7 cellular contexts compared by ENCODE assay signal in genomic region chr9:35689351-35689600, GRCh38. TPM values are rescaled to one million over a fixed set of nuclear protein-coding genes. Genes with fewer than 3 reads are reported as not detected.
DNase-seq lines count a peak whose midpoint lies in the region; ATAC-seq and TF ChIP-seq lines count a peak whose summit lies in the region.
"Had no signal": no experiment of that assay in that cellular context is flagged by ENCODE, and none has a peak within 500 bp of the region (broad histone marks: within the 10 kb centered on the region; RNA-seq: fewer than 3 reads in every experiment).

No MANE protein-coding gene starts in this region.

- H3T11ph ChIP-seq in H9 (ENCODE audit: low read length) = no peak overlapping the region

- H3K4me1 ChIP-seq in H9 (ENCODE audit: insufficient read depth, low read length) (peaks cover 3% of the 10 kb centered on the region; the same call in 1 of the 2 replicates), mammary epithelial cell (ENCODE audit: insufficient read depth, low read length) (peaks cover 18% of the 10 kb centered on the region)

- no peak overlapping the region for H3K18ac ChIP-seq in H9 (ENCODE audit: insufficient read length, low read depth, low read length)

- no peak overlapping the region for H3K56ac ChIP-seq in H9 (ENCODE audit: insufficient read length, low read depth, low read length)

- H2BK15ac ChIP-seq in H9 (ENCODE audit: low read depth, low read length) = no peak overlapping the region

- H3K36me3 ChIP-seq in mammary epithelial cell (ENCODE audit: insufficient read depth, low read length) = peaks cover 8% of the 10 kb centered on the region

- in situ Hi-C loops in mammary epithelial cell (cut with MboI; ENCODE audit: low sequenced_read_pairs in 2 of 2) = no loop called here

- H3K4me2 ChIP-seq in H9 (ENCODE audit: insufficient read depth, insufficient read length, low read length) (peak overlapping the region; percentile 67), mammary epithelial cell (ENCODE audit: insufficient read depth, low read depth, low read length) (peak overlapping the region; percentile 96)

- H2AK5ac ChIP-seq in H9 (ENCODE audit: insufficient read length, low read length) = no peak overlapping the region

- peak overlapping the region; percentile 81 for H3K14ac ChIP-seq in H9 (ENCODE audit: insufficient read depth, low read length)

- no peak overlapping the region for H2BK20ac ChIP-seq in H9 (ENCODE audit: low read depth, low read length, poor library complexity, severe bottlenecking)

- TSS peak; percentile 66 for BruUV-seq in mammary epithelial cell (replicated peaks; lab: Mats Ljungman, UMichigan)

- no peaks in the 10 kb centered on the region for H3K27me3 ChIP-seq in H9 (ENCODE audit: insufficient read depth, low read length)
- no peaks in the 10 kb centered on the region for H3K27me3 ChIP-seq in mammary epithelial cell (ENCODE audit: insufficient read depth, low read length)

- H3K9me3 Mint-ChIP-seq in H9 = peaks cover 0 to 2% of the 10 kb centered on the region in 2 experiments; a peak in 2 of 5 replicates
- no peaks in the 10 kb centered on the region for H3K9me3 Mint-ChIP-seq in nephron progenitor cell

- no peak for DNase-seq in H9
- DNase-seq in mammary epithelial cell = no peak
- DNase-seq in nephron progenitor cell = no peak
- no peak for DNase-seq in LoVo (ENCODE audit: low spot score)
- DNase-seq in stimulated activated naive CD4-positive, alpha-beta T cell treated with Interleukin-2 at 50 U/mL for 16 hours (lab: John Stamatoyannopoulos, UW) = no peak
- DNase-seq: Karpas-422 had no signal

- H3K9me3 ChIP-seq in H9 (ENCODE audit: control insufficient read depth, low read depth, low read length) (no peaks in the 10 kb centered on the region), mammary epithelial cell (replicated peaks; ENCODE audit: insufficient read depth, low read length) (no peaks in the 10 kb centered on the region)

- H2BK5ac ChIP-seq in H9 (ENCODE audit: insufficient read length, low read length) = no peak overlapping the region

- H2BK12ac ChIP-seq in H9 (ENCODE audit: insufficient read length, low read depth, low read length) = no peak overlapping the region

- CTCF ChIA-PET in mammary epithelial cell (lab: Charles Lee; ENCODE audit: low non-redundant PET) = interaction anchor here (0.7 kb wide), 1 partner anchor 20 kb away, joined by 3 read pairs; no protein-coding TSS in a partner anchor

- dilution Hi-C loops in mammary epithelial cell (cut with HindIII; ENCODE audit: low sequenced_read_pairs) = no loop called here

- H3K23me2 ChIP-seq in H9 (ENCODE audit: insufficient read length, low read depth, low read length, poor library complexity, severe bottlenecking) = peaks cover 6% of the 10 kb centered on the region

- H4K5ac ChIP-seq in H9 (ENCODE audit: insufficient read length, low read depth, low read length) = no peak overlapping the region

- no peak overlapping the region for H2BK120ac ChIP-seq in H9 (ENCODE audit: low read depth, low read length, poor library complexity, severe bottlenecking)

- intact Hi-C loops in mammary epithelial cell (cut with micrococcal nuclease) = loop anchor here (2.0 kb wide), 1 partner anchor 20 kb away; no protein-coding TSS in a partner anchor

- H3K27ac ChIP-seq in H9 (ENCODE audit: insufficient read length, low read depth, low read length) (no peak overlapping the region), mammary epithelial cell (ENCODE audit: insufficient read depth, low read depth, low read length) (peak overlapping the region; percentile 72)

- WGBS in H9 (ENCODE audit: extremely low coverage, insufficient read length, low lambda C conversion rate) = no CpG with 5 or more reads among the region's 7 CpGs
- WGBS in mammary epithelial cell (ENCODE audit: low coverage, missing lambda C conversion rate) = 7% methylated on average over 2 of the region's 7 CpGs

- H3K9ac ChIP-seq in H9 (ENCODE audit: extremely low read depth, insufficient read length, low read length) (peak overlapping the region; percentile 36), mammary epithelial cell (ENCODE audit: insufficient read depth, low read length) (peak overlapping the region; percentile 78)

- TF ChIP-seq CTCF in H9 (conservative IDR thresholded peaks at IDR 0.05) = no peak
- TF ChIP-seq CTCF in mammary epithelial cell (conservative IDR thresholded peaks at IDR 0.05 in 1 of 2, IDR thresholded peaks at IDR 0.05 in 1 of 2; ENCODE audit: extremely low read depth in 1 of 2, insufficient read depth in 1 of 2, low read depth in 1 of 2, low read length in 2 of 2) = no peak
- TF ChIP-seq CTCF in nephron progenitor cell (IDR thresholded peaks at IDR 0.05) = no peak

- H3K36me3 Mint-ChIP-seq in H9 (ENCODE audit: insufficient read depth in 1 of 3, low read depth in 3 of 3) (peaks cover 22 to 44% (median 39%) of the 10 kb centered on the region in 3 experiments), nephron progenitor cell (ENCODE audit: low read depth) (peaks cover 26% of the 10 kb centered on the region)

- no peak overlapping the region for H4K8ac ChIP-seq in H9 (replicated peaks; ENCODE audit: insufficient read length, low read depth, low read length)

- no peak for ATAC-seq in GM18858 (IDR thresholded peaks at IDR 0.05; ENCODE audit: unreplicated experiment)

- H4K91ac ChIP-seq in H9 (ENCODE audit: insufficient read length, low read depth, low read length) = no peak overlapping the region

- no peak overlapping the region for H3K23ac ChIP-seq in H9 (ENCODE audit: insufficient read length, low read depth, low read length)

- peak overlapping the region; percentile 47 to 70 (median 69) for H3K4me3 ChIP-seq in mammary epithelial cell (replicated peaks in 1 of 3; ENCODE audit: insufficient read depth in 1 of 3, low read depth in 2 of 3, low read length in 3 of 3)

- H3K79me1 ChIP-seq in H9 (ENCODE audit: insufficient read depth, low read depth, low read length, poor library complexity, severe bottlenecking) = no peaks in the 10 kb centered on the region

- H3K27ac Mint-ChIP-seq in H9 (peak overlapping the region in 2 of 3 experiments; percentile 68 to 84; a peak in 2 of 7 replicates), nephron progenitor cell (peak overlapping the region; percentile 89)

- H3K27me3 Mint-ChIP-seq in H9 (ENCODE audit: low read depth) (no peaks in the 10 kb centered on the region; the same call in 1 of the 2 replicates), nephron progenitor cell (ENCODE audit: low read depth, poor library complexity) (no peaks in the 10 kb centered on the region)

- H3K79me2 ChIP-seq in H9 (ENCODE audit: insufficient read depth, low read length) (no peaks in the 10 kb centered on the region; the same call in 1 of the 2 replicates), mammary epithelial cell (ENCODE audit: insufficient read depth, low read length) (peaks cover 45% of the 10 kb centered on the region)

- H2AFZ ChIP-seq in H9 (ENCODE audit: low read length) (no peak overlapping the region), mammary epithelial cell (ENCODE audit: low read depth, low read length) (peak overlapping the region; percentile 83)

- H3K4ac ChIP-seq in H9 (ENCODE audit: low read depth, low read length) = no peak overlapping the region

- H3K4me1 Mint-ChIP-seq in H9 = peaks cover 27 to 30% of the 10 kb centered on the region in 2 experiments
- H3K4me1 Mint-ChIP-seq in nephron progenitor cell = peaks cover 57% of the 10 kb centered on the region

- H4K20me1 ChIP-seq in H9 (ENCODE audit: control insufficient read depth, insufficient read depth, insufficient read length) (no peaks in the 10 kb centered on the region), mammary epithelial cell (ENCODE audit: insufficient read depth, low read length) (no peaks in the 10 kb centered on the region)

- peak overlapping the region; percentile 84 to 93 for H3K4me3 Mint-ChIP-seq in H9
- peak overlapping the region; percentile 90 for H3K4me3 Mint-ChIP-seq in nephron progenitor cell

RNA-seq across cellular contexts. Expression of gene TPM2, which starts 0.4 kb away (rescaled TPM):
- total RNA-seq in H9 (2021) (221 and 225 TPM in 2 replicates), mammary epithelial cell (100 to 1,000 TPM; 134 to 649 TPM)
- 276 TPM for polyA plus RNA-seq in mammary epithelial cell
- 96.1 TPM for polyA minus RNA-seq in mammary epithelial cell

RNA-seq across cellular contexts. Expression of gene CA9, which starts 15.5 kb away (rescaled TPM):
- total RNA-seq in H9 (2021) (0.94 and 1.9 TPM in 2 replicates), mammary epithelial cell (10 to 100 TPM in 1 of 2 donors, under 1 TPM in 1; 0.50 to 18.4 TPM)
- polyA plus RNA-seq in mammary epithelial cell = 37.7 TPM
- polyA minus RNA-seq in mammary epithelial cell = 42.9 TPM

RNA-seq across cellular contexts. Expression of gene ARHGEF39, which starts 24.3 kb away (rescaled TPM):
- total RNA-seq in H9 (2021) (21.6 and 24.4 TPM in 2 replicates), mammary epithelial cell (1 to 10 TPM in 1 of 2 donors, under 1 TPM in 1; 0.33 to 5.7 TPM)
- 9.5 TPM for polyA plus RNA-seq in mammary epithelial cell
- 7.8 TPM for polyA minus RNA-seq in mammary epithelial cell

RNA-seq across cellular contexts. Expression of gene CCDC107, which starts 31.2 kb away (rescaled TPM):
- total RNA-seq in H9 (2021) (11.3 and 12.0 TPM in 2 replicates), mammary epithelial cell (10 to 100 TPM; 16.3 TPM)
- polyA plus RNA-seq in mammary epithelial cell = 13.4 TPM
- polyA minus RNA-seq in mammary epithelial cell = 2.9 TPM

RNA-seq across cellular contexts. Expression of gene RMRP, which starts 31.5 kb away (rescaled TPM):
- total RNA-seq in H9 (2021) (18,417 and 20,652 TPM in 2 replicates), mammary epithelial cell (over 10,000 TPM; 16,267 to 114,057 TPM)
- 37.3 TPM for polyA plus RNA-seq in mammary epithelial cell
- 5,045 TPM for polyA minus RNA-seq in mammary epithelial cell
